1 cellular context compared by ENCODE assay signal in genomic region chr5:38382898-38383297, GRCh38.
A peak's percentile ranks its signal among the peaks of the same experiment; 100 is the strongest.
TF ChIP-seq lines count a peak whose summit lies in the region.

No MANE protein-coding gene starts in this region.

TF ChIP-seq in HepG2, 621 proteins besides CTCF, POLR2A, EP300 and RAD21 (continued from another document and continues in another):
- TF ChIP-seq ZNF687 (CRISPR knock-in tag; IDR thresholded peaks at IDR 0.05) = no peak
- TF ChIP-seq FOXJ3 (CRISPR knock-in tag; IDR thresholded peaks at IDR 0.05; ENCODE audit: borderline replicate concordance) = peak; percentile 35; the same call in 1 of the 2 replicates
- TF ChIP-seq MBNL3 (CRISPR knock-in tag; conservative IDR thresholded peaks at IDR 0.05) = no peak
- TF ChIP-seq ATF7-NPFF (CRISPR knock-in tag; IDR thresholded peaks at IDR 0.05; ENCODE audit: low read depth) = no peak
- no peak for TF ChIP-seq MEIS2 (CRISPR knock-in tag; IDR thresholded peaks at IDR 0.05)
- TF ChIP-seq ZNF563 (CRISPR knock-in tag; IDR thresholded peaks at IDR 0.05) = no peak
- TF ChIP-seq KLF6 (CRISPR knock-in tag; IDR thresholded peaks at IDR 0.05) = no peak
- no peak for TF ChIP-seq DZIP1 (CRISPR knock-in tag; IDR thresholded peaks at IDR 0.05)
- 0 out of 2 replicates have a peak, but pooled peaks have one; percentile 55 for TF ChIP-seq ZNF124 (CRISPR knock-in tag; IDR thresholded peaks at IDR 0.05)
- no peak for TF ChIP-seq ZHX1 (CRISPR knock-in tag; IDR thresholded peaks at IDR 0.05; ENCODE audit: low read depth)
- TF ChIP-seq KLF15 (CRISPR knock-in tag; IDR thresholded peaks at IDR 0.05; ENCODE audit: borderline replicate concordance) = no peak
- TF ChIP-seq ZNF570 (CRISPR knock-in tag; IDR thresholded peaks at IDR 0.05; ENCODE audit: borderline replicate concordance) = no peak
- 0 out of 2 replicates have a peak, but pooled peaks have one; percentile 19 for TF ChIP-seq ZBED4 (CRISPR knock-in tag; IDR thresholded peaks at IDR 0.05; ENCODE audit: borderline replicate concordance)
- TF ChIP-seq ZNF280B (CRISPR knock-in tag; IDR thresholded peaks at IDR 0.05; ENCODE audit: borderline replicate concordance) = no peak
- no peak for TF ChIP-seq ARHGAP35 (CRISPR knock-in tag; IDR thresholded peaks at IDR 0.05; ENCODE audit: borderline replicate concordance)
- TF ChIP-seq PAF1 (CRISPR knock-in tag; IDR thresholded peaks at IDR 0.05) = no peak
- TF ChIP-seq DBP (CRISPR knock-in tag; IDR thresholded peaks at IDR 0.05; ENCODE audit: not compliant biosample characterization) = no peak
- no peak for TF ChIP-seq TARDBP (CRISPR knock-in tag; IDR thresholded peaks at IDR 0.05)
- TF ChIP-seq NAIF1 (CRISPR knock-in tag; IDR thresholded peaks at IDR 0.05; ENCODE audit: borderline replicate concordance) = no peak
- no peak for TF ChIP-seq ISL2 (CRISPR knock-in tag; IDR thresholded peaks at IDR 0.05)
- TF ChIP-seq ZNF503 (CRISPR knock-in tag; IDR thresholded peaks at IDR 0.05) = no peak
- peak; percentile 77; the same call in 1 of the 2 replicates for TF ChIP-seq ZNF362 (CRISPR knock-in tag; IDR thresholded peaks at IDR 0.05; ENCODE audit: borderline replicate concordance)
- TF ChIP-seq ARNT (IDR thresholded peaks at IDR 0.05) = no peak
- no peak for TF ChIP-seq ZSCAN25 (CRISPR knock-in tag; IDR thresholded peaks at IDR 0.05)
- TF ChIP-seq ZNF484 (CRISPR knock-in tag; IDR thresholded peaks at IDR 0.05; ENCODE audit: borderline replicate concordance, low read depth) = no peak
- no peak for TF ChIP-seq MXD3 (CRISPR knock-in tag; IDR thresholded peaks at IDR 0.05)
- TF ChIP-seq SRSF9 (IDR thresholded peaks at IDR 0.05; ENCODE audit: borderline replicate concordance, insufficient read depth, low read depth, low read length, poor library complexity, severe bottlenecking) = no peak
- no peak for TF ChIP-seq ZNF260 (CRISPR knock-in tag; IDR thresholded peaks at IDR 0.05; ENCODE audit: borderline replicate concordance, low read depth)
- TF ChIP-seq E2F5 (CRISPR knock-in tag; conservative IDR thresholded peaks at IDR 0.05) = no peak
- no peak for TF ChIP-seq ZNF253 (CRISPR knock-in tag; IDR thresholded peaks at IDR 0.05; ENCODE audit: borderline replicate concordance)
- no peak for TF ChIP-seq ELF4 (CRISPR knock-in tag; IDR thresholded peaks at IDR 0.05; ENCODE audit: borderline replicate concordance)
- no peak for TF ChIP-seq SCMH1 (CRISPR knock-in tag; IDR thresholded peaks at IDR 0.05; ENCODE audit: borderline replicate concordance)
- no peak for TF ChIP-seq U2AF1 (optimal IDR thresholded peaks at IDR 0.05; ENCODE audit: low read depth, low read length)
- no peak for TF ChIP-seq SALL2 (CRISPR knock-in tag; IDR thresholded peaks at IDR 0.05)
- no peak for TF ChIP-seq ZNF292 (CRISPR knock-in tag; IDR thresholded peaks at IDR 0.05; ENCODE audit: borderline replicate concordance, low read depth)
- 0 out of 2 replicates have a peak, but pooled peaks have one; percentile 35 for TF ChIP-seq MEF2D (CRISPR knock-in tag; IDR thresholded peaks at IDR 0.05)
